Comparison of ENCODE assay signal across 1 cellular context in genomic region chr5:132281856-132282614, GRCh38.
TF ChIP-seq lines count a peak whose summit lies in the region.

No MANE protein-coding gene starts in this region.

TF ChIP-seq in H1, 55 proteins besides CTCF, POLR2A, EP300 and RAD21:
- TF ChIP-seq SUZ12 (IDR thresholded peaks at IDR 0.05; ENCODE audit: low read length) (no peak), POLR2AphosphoS5 (IDR thresholded peaks at IDR 0.05; ENCODE audit: low read depth, low read length) (no peak), TAF1 (IDR thresholded peaks at IDR 0.05; ENCODE audit: low read depth, low read length) (no peak), SIN3A (conservative IDR thresholded peaks at IDR 0.05 in 1 of 2, IDR thresholded peaks at IDR 0.05 in 1 of 2; ENCODE audit: low read depth in 1 of 2, low read length in 2 of 2) (no peak), PHF8 (conservative IDR thresholded peaks at IDR 0.05; ENCODE audit: low read depth, low read length) (no peak), CEBPB (IDR thresholded peaks at IDR 0.05; ENCODE audit: low read depth, low read length) (no peak), YY1 (IDR thresholded peaks at IDR 0.05; ENCODE audit: low read depth, low read length) (no peak)
- TF ChIP-seq, protein P1, sequence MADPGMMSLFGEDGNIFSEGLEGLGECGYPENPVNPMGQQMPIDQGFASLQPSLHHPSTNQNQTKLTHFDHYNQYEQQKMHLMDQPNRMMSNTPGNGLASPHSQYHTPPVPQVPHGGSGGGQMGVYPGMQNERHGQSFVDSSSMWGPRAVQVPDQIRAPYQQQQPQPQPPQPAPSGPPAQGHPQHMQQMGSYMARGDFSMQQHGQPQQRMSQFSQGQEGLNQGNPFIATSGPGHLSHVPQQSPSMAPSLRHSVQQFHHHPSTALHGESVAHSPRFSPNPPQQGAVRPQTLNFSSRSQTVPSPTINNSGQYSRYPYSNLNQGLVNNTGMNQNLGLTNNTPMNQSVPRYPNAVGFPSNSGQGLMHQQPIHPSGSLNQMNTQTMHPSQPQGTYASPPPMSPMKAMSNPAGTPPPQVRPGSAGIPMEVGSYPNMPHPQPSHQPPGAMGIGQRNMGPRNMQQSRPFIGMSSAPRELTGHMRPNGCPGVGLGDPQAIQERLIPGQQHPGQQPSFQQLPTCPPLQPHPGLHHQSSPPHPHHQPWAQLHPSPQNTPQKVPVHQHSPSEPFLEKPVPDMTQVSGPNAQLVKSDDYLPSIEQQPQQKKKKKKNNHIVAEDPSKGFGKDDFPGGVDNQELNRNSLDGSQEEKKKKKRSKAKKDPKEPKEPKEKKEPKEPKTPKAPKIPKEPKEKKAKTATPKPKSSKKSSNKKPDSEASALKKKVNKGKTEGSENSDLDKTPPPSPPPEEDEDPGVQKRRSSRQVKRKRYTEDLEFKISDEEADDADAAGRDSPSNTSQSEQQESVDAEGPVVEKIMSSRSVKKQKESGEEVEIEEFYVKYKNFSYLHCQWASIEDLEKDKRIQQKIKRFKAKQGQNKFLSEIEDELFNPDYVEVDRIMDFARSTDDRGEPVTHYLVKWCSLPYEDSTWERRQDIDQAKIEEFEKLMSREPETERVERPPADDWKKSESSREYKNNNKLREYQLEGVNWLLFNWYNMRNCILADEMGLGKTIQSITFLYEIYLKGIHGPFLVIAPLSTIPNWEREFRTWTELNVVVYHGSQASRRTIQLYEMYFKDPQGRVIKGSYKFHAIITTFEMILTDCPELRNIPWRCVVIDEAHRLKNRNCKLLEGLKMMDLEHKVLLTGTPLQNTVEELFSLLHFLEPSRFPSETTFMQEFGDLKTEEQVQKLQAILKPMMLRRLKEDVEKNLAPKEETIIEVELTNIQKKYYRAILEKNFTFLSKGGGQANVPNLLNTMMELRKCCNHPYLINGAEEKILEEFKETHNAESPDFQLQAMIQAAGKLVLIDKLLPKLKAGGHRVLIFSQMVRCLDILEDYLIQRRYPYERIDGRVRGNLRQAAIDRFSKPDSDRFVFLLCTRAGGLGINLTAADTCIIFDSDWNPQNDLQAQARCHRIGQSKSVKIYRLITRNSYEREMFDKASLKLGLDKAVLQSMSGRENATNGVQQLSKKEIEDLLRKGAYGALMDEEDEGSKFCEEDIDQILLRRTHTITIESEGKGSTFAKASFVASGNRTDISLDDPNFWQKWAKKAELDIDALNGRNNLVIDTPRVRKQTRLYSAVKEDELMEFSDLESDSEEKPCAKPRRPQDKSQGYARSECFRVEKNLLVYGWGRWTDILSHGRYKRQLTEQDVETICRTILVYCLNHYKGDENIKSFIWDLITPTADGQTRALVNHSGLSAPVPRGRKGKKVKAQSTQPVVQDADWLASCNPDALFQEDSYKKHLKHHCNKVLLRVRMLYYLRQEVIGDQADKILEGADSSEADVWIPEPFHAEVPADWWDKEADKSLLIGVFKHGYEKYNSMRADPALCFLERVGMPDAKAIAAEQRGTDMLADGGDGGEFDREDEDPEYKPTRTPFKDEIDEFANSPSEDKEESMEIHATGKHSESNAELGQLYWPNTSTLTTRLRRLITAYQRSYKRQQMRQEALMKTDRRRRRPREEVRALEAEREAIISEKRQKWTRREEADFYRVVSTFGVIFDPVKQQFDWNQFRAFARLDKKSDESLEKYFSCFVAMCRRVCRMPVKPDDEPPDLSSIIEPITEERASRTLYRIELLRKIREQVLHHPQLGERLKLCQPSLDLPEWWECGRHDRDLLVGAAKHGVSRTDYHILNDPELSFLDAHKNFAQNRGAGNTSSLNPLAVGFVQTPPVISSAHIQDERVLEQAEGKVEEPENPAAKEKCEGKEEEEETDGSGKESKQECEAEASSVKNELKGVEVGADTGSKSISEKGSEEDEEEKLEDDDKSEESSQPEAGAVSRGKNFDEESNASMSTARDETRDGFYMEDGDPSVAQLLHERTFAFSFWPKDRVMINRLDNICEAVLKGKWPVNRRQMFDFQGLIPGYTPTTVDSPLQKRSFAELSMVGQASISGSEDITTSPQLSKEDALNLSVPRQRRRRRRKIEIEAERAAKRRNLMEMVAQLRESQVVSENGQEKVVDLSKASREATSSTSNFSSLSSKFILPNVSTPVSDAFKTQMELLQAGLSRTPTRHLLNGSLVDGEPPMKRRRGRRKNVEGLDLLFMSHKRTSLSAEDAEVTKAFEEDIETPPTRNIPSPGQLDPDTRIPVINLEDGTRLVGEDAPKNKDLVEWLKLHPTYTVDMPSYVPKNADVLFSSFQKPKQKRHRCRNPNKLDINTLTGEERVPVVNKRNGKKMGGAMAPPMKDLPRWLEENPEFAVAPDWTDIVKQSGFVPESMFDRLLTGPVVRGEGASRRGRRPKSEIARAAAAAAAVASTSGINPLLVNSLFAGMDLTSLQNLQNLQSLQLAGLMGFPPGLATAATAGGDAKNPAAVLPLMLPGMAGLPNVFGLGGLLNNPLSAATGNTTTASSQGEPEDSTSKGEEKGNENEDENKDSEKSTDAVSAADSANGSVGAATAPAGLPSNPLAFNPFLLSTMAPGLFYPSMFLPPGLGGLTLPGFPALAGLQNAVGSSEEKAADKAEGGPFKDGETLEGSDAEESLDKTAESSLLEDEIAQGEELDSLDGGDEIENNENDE (IDR thresholded peaks at IDR 0.05; ENCODE audit: insufficient replicate concordance, low read length): no peak
